ENCODE assay signal across 20 cellular contexts in the genomic region with DNA sequence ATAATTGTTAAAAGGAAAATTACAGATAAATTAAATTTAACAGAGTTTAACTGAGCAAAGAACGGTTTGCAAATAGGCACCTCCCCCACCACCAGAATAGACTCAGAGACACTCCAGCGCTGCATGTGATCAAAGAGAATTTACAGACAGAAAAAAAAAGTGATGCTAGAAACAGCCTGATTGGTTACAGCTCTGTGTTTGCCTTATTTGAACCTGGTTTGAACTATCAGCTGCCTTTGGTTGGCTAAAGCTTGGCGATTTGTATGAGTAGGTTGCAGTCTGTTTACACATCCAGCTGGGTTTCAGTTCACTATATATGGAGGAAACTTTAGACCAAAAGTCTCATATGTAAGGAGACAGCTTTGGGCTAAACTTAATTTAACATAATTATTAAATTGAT.
DNase-seq lines count a peak whose midpoint lies in the region; ATAC-seq and TF ChIP-seq lines count a peak whose summit lies in the region.
"Had no signal": no experiment of that assay in that cellular context is flagged by ENCODE, and none has a peak within 500 bp of the region (broad histone marks: within the 10 kb centered on the region; RNA-seq: fewer than 3 reads in every experiment).

No MANE protein-coding gene starts in this region.

- H4K20me1 ChIP-seq in OCI-LY7 (ENCODE audit: insufficient read depth, low read length) (no peaks in the 10 kb centered on the region), GM23248 (ENCODE audit: insufficient read depth) (no peaks in the 10 kb centered on the region)

- H3F3A ChIP-seq in GM23248 (ENCODE audit: insufficient read depth), result peaks cover 4% of the 10 kb centered on the region; the same call in 1 of the 2 replicates

- H3K9ac ChIP-seq in GM23248, result no peak overlapping the region
- H3K9ac ChIP-seq: KMS-11 had no signal

- DNase-seq in GM12865 (ENCODE audit: low read depth), result peak; percentile 16
- DNase-seq in OCI-LY7 (ENCODE audit: low spot score), result peak; percentile 67
- DNase-seq in esophagus muscularis mucosa (ENCODE audit: extremely low spot score), result peak; percentile 24
- DNase-seq in superior temporal gyrus (ENCODE audit: extremely low spot score), result peak; percentile 7
- DNase-seq in omental fat pad (ENCODE audit: low spot score), result no peak
- DNase-seq in GM23248, result no peak
- DNase-seq in H4 (ENCODE audit: low spot score), result no peak
- no peak for DNase-seq in NCI-H526 (lab: John Stamatoyannopoulos, UW)
- DNase-seq: CD4-positive, alpha-beta memory T cell; GF-D8; HCEC 1CT; NCI-H1694; NCI-H2081; NCI-H2171; NCI-H524 treated with DMSO at 0.1 percent for 48 hours; SIG-M5 had no signal

- H2AFZ ChIP-seq in OCI-LY7 (ENCODE audit: low read length) (no peak overlapping the region), GM23248 (no peak overlapping the region)

- BruUV-seq in OCI-LY7 (replicated peaks; lab: Mats Ljungman, UMichigan), result no TSS peak

- H3K4me3 ChIP-seq in GM12865 (ENCODE audit: low read depth, low read length), result no peak overlapping the region
- H3K4me3 ChIP-seq in OCI-LY7 (ENCODE audit: low read depth, low read length, poor library complexity, severe bottlenecking), result no peak overlapping the region
- no peak overlapping the region for H3K4me3 ChIP-seq in esophagus muscularis mucosa
- H3K4me3 ChIP-seq in GM23248, result no peak overlapping the region
- H3K4me3 ChIP-seq: A549 had no signal

- in situ Hi-C loops in GM23248 (cut with MboI), result no loop called here

- CTCF ChIA-PET in OCI-LY7 (lab: Charles Lee; ENCODE audit: unreplicated experiment), result no interaction called here

- no peaks in the 10 kb centered on the region for H3K27me3 ChIP-seq in esophagus muscularis mucosa
- H3K27me3 ChIP-seq in GM23248 (replicated peaks; ENCODE audit: insufficient read depth), result no peaks in the 10 kb centered on the region

- H3K4me2 ChIP-seq in OCI-LY7 (ENCODE audit: low read length) (no peak overlapping the region), GM23248 (ENCODE audit: unreplicated experiment) (no peak overlapping the region)
- H3K4me2 ChIP-seq: A549 had no signal

- no peak overlapping the region for H3K27ac ChIP-seq in OCI-LY7 (ENCODE audit: low read depth, low read length, poor library complexity, severe bottlenecking)
- H3K27ac ChIP-seq in esophagus muscularis mucosa (replicated peaks in 1 of 4), result no peak overlapping the region
- no peak overlapping the region for H3K27ac ChIP-seq in GM23248
- H3K27ac ChIP-seq: A549, HL-60, KMS-11, RWPE1 had no signal

- WGBS in esophagus muscularis mucosa, result 86% methylated on average over 3 of the region's 3 CpGs
- WGBS in GM23248 (ENCODE audit: low coverage in 1 of 2, low lambda C conversion rate in 2 of 2, missing lambda C conversion rate in 2 of 2), 2 experiments, result 83 to 92% methylated on average over 3 of the region's 3 CpGs

- no peak for ATAC-seq in omental fat pad (ENCODE audit: low FRiP score)
- ATAC-seq: A549 had no signal

- no peak for TF ChIP-seq EP300 in esophagus muscularis mucosa (IDR thresholded peaks at IDR 0.05)

- no peak for TF ChIP-seq CTCF in GM12865 (IDR thresholded peaks at IDR 0.05; ENCODE audit: insufficient read depth, low read depth, low read length, missing control alignments)
- TF ChIP-seq CTCF in OCI-LY7 (conservative IDR thresholded peaks at IDR 0.05; ENCODE audit: low read length), result no peak
- no peak for TF ChIP-seq CTCF in esophagus muscularis mucosa (IDR thresholded peaks at IDR 0.05)
- no peak for TF ChIP-seq CTCF in omental fat pad (IDR thresholded peaks at IDR 0.05)

- H3K9me3 ChIP-seq in OCI-LY7 (ENCODE audit: low read length) (no peaks in the 10 kb centered on the region), esophagus muscularis mucosa (no peaks in the 10 kb centered on the region), GM23248 (ENCODE audit: low read depth) (no peaks in the 10 kb centered on the region)

- intact Hi-C loops in OCI-LY7 (cut with micrococcal nuclease; ENCODE audit: unreplicated experiment) (no loop called here), esophagus muscularis mucosa (cut with DNase I) (no loop called here)

- no peaks in the 10 kb centered on the region for H3K36me3 ChIP-seq in OCI-LY7 (ENCODE audit: insufficient read depth, low read length)
- no peaks in the 10 kb centered on the region for H3K36me3 ChIP-seq in esophagus muscularis mucosa
- H3K36me3 ChIP-seq in GM23248 (ENCODE audit: low read depth), result no peaks in the 10 kb centered on the region

- POLR2A ChIA-PET in OCI-LY7 (lab: Charles Lee), result interaction anchor here (0.7 to 2.3 kb wide), 3 partner anchors 10 to 236 kb away, joined by 4 to 10 read pairs (median 5); no protein-coding TSS in a partner anchor

- H3K4me1 ChIP-seq in OCI-LY7 (ENCODE audit: insufficient read depth, low read length, poor library complexity, severe bottlenecking) (peaks cover 39% of the 10 kb centered on the region), esophagus muscularis mucosa (no peaks in the 10 kb centered on the region), GM23248 (ENCODE audit: insufficient read depth) (peaks cover 12% of the 10 kb centered on the region)

- H3K9me2 ChIP-seq in OCI-LY7 (ENCODE audit: insufficient read depth, low read length) (no peaks in the 10 kb centered on the region), GM23248 (ENCODE audit: insufficient read depth) (no peaks in the 10 kb centered on the region)

- TF ChIP-seq POLR2A in esophagus muscularis mucosa (IDR thresholded peaks at IDR 0.05; ENCODE audit: low read depth), result no peak

- H3K79me2 ChIP-seq in OCI-LY7 (ENCODE audit: insufficient read depth, low read depth, low read length) (no peaks in the 10 kb centered on the region), GM23248 (ENCODE audit: insufficient read depth) (no peaks in the 10 kb centered on the region)

Comparison
In these comparisons a context has a peak if more than half of its experiments do, and no peak if none do; other contexts are left out.
1. DNase-seq: peak in GM12865 (single experiment), OCI-LY7 (single experiment), esophagus muscularis mucosa (single experiment) and superior temporal gyrus (single experiment); none in omental fat pad (single experiment), GM23248 (single experiment), H4 (single experiment) and NCI-H526 (0 of 2).